Comparison of ENCODE assay signal across 2 cellular contexts in the genomic region with DNA sequence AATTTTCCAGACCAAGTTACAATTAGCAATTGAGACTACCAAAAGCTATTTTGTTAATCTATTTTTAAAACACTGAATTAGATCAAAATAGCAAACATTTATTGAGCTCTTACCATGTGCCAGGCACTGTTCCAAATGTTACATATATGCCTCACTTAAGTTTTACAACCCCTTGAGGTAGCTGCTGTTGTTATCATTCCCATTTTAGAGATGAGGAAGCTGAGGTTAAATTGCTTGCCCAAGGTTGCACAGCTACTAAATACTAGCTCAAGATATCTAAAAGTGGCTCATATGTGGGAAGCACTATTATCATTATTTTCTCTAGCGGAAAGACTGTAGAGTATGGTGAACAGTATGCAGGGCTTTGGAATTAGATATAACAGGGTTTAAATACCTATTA.
TF ChIP-seq lines count a peak whose summit lies in the region.

No MANE protein-coding gene starts in this region.

TF ChIP-seq in A549, 52 proteins besides CTCF, POLR2A, EP300 and RAD21:
- no peak for TF ChIP-seq GATA3 (IDR thresholded peaks at IDR 0.05; ENCODE audit: borderline replicate concordance)
- TF ChIP-seq ZFP36 (IDR thresholded peaks at IDR 0.05; ENCODE audit: borderline replicate concordance, partially characterized antibody): no peak
- TF ChIP-seq MYC (IDR thresholded peaks at IDR 0.05; ENCODE audit: borderline replicate concordance, low read length): no peak
- TF ChIP-seq POLR2AphosphoS2 (conservative IDR thresholded peaks at IDR 0.05; ENCODE audit: low read length): no peak
- no peak for TF ChIP-seq HDAC2 (IDR thresholded peaks at IDR 0.05)
- TF ChIP-seq HOXA7 (CRISPR knock-in tag; IDR thresholded peaks at IDR 0.05): no peak
- TF ChIP-seq EHMT2 (IDR thresholded peaks at IDR 0.05; ENCODE audit: low read depth): no peak
- TF ChIP-seq REST (IDR thresholded peaks at IDR 0.05): no peak
- no peak for TF ChIP-seq RFX5 (IDR thresholded peaks at IDR 0.05)
- TF ChIP-seq KDM5A (IDR thresholded peaks at IDR 0.05): no peak
- TF ChIP-seq NFE2L2 (conservative IDR thresholded peaks at IDR 0.05; ENCODE audit: low read length): no peak
- TF ChIP-seq BHLHE40 (IDR thresholded peaks at IDR 0.05; ENCODE audit: low read depth, low read length): no peak
- TF ChIP-seq RARB (CRISPR knock-in tag; IDR thresholded peaks at IDR 0.05): no peak
- no peak for TF ChIP-seq HOXB5 (CRISPR knock-in tag; IDR thresholded peaks at IDR 0.05)
- no peak for TF ChIP-seq BCL3 (IDR thresholded peaks at IDR 0.05)
- TF ChIP-seq CEBPB (IDR thresholded peaks at IDR 0.05): no peak
- TF ChIP-seq SMC3 (IDR thresholded peaks at IDR 0.05): no peak

TF ChIP-seq in K562, 482 proteins besides CTCF, POLR2A, EP300 and RAD21:
- 0 out of 4 replicates have a peak, but pooled peaks of 1 of the 2 experiments have one; percentile 24 for TF ChIP-seq RCOR1 (IDR thresholded peaks at IDR 0.05; ENCODE audit: borderline replicate concordance in 1 of 2, low read depth in 2 of 2, low read length in 2 of 2)
- peak; percentile 86 for TF ChIP-seq BCOR (IDR thresholded peaks at IDR 0.05)
- TF ChIP-seq ELF4 (CRISPR knock-in tag; IDR thresholded peaks at IDR 0.05): no peak
- TF ChIP-seq RBM25 (IDR thresholded peaks at IDR 0.05; ENCODE audit: low read depth, low read length, severe bottlenecking): peak; percentile 98
- TF ChIP-seq HDAC8 (tag; IDR thresholded peaks at IDR 0.05): no peak
- TF ChIP-seq KDM1A (IDR thresholded peaks at IDR 0.05): peak in 1 of 2 experiments; percentile 68; a peak in 2 of 4 replicates
- TF ChIP-seq ADNP (tag; IDR thresholded peaks at IDR 0.05): peak; percentile 63
